1 cellular context compared by ENCODE assay signal in the genomic region with DNA sequence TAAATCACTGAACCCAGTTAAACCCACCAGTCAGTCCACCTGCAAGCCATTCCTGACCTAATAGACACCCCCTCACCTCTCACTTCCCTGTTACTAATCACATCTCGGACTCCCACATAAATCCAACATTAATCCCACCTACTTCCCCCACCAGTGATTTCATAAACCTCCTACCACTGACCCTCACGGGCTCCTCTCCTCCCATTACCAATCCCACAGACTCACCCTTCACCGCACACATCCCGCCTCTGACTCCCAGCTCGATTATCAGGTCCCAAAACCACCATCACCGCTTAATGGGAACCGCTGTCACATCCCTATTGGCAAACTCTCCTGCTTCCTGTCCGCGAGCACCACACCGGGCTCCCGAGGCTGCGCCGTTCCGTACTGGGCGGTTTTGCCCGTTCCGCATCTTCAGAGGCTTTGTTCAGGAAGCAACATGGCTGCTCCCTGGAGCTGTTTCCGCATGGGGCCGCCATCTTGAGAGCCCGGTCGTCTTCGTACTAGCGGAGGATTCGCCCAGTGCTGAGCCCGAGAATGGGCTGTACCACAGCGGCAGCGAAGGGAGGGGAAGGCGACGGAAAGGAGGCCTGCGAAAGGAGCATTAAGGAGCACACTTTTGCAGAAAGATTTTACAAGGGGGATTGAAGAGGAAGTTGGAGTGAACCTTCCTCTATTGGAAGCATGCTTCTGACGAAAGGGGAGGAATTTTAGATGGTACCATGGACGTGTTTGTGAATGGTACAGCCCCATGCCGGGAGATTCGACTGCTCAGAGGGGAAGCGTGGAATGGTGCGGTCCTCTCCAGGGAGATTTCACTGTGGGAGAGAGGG.
TF ChIP-seq lines count a peak whose summit lies in the region.

ZNF300 (minus strand) TSS at position 502 of the 833 bp plus-strand sequence. CDS start 1,825 bp downstream, outside the sequence.

TF ChIP-seq in HepG2, 621 proteins besides CTCF, POLR2A, EP300 and RAD21 (continued from another document and continues in another):
- TF ChIP-seq NFIB (CRISPR knock-in tag; IDR thresholded peaks at IDR 0.05; ENCODE audit: borderline replicate concordance) (no peak), FIP1L1 (IDR thresholded peaks at IDR 0.05; ENCODE audit: borderline replicate concordance, insufficient read depth, low read depth, low read length) (no peak), SETDB1 (CRISPR knock-in tag; IDR thresholded peaks at IDR 0.05; ENCODE audit: borderline replicate concordance) (no peak; the same call in 1 of the 2 replicates), ZNF160 (CRISPR knock-in tag; IDR thresholded peaks at IDR 0.05) (no peak; the same call in 1 of the 2 replicates), POLR2AphosphoS2 (IDR thresholded peaks at IDR 0.05; ENCODE audit: low read depth, low read length) (no peak), TP53 (CRISPR knock-in tag; conservative IDR thresholded peaks at IDR 0.05) (no peak), ARNTL (CRISPR knock-in tag; IDR thresholded peaks at IDR 0.05) (no peak), HOXA3 (CRISPR knock-in tag; IDR thresholded peaks at IDR 0.05) (peak; percentile 97), SP4 (CRISPR knock-in tag; IDR thresholded peaks at IDR 0.05) (no peak), KDM6A (CRISPR knock-in tag; IDR thresholded peaks at IDR 0.05; ENCODE audit: low read depth) (no peak), ATF1 (CRISPR knock-in tag; IDR thresholded peaks at IDR 0.05) (no peak; the same call in 1 of the 2 replicates), ZNF567 (CRISPR knock-in tag; IDR thresholded peaks at IDR 0.05; ENCODE audit: borderline replicate concordance) (no peak), TEAD3 (CRISPR knock-in tag; optimal IDR thresholded peaks at IDR 0.05; ENCODE audit: borderline replicate concordance) (peak; percentile 46), HDAC1 (CRISPR knock-in tag; IDR thresholded peaks at IDR 0.05) (0 out of 2 replicates have a peak, but pooled peaks have one; percentile 29), ZNF18 (CRISPR knock-in tag; IDR thresholded peaks at IDR 0.05; ENCODE audit: insufficient replicate concordance) (no peak), NBN (conservative IDR thresholded peaks at IDR 0.05) (no peak; the same call in 1 of the 2 replicates), ELF1 (CRISPR knock-in tag; IDR thresholded peaks at IDR 0.05) (peak; percentile 90), KDM5B (CRISPR knock-in tag; IDR thresholded peaks at IDR 0.05; ENCODE audit: borderline replicate concordance) (peak; percentile 78; the same call in 1 of the 2 replicates), MAZ (IDR thresholded peaks at IDR 0.05; ENCODE audit: borderline replicate concordance, low read depth, low read length) (no peak), MAZ (CRISPR knock-in tag; IDR thresholded peaks at IDR 0.05; ENCODE audit: low read depth) (peak; percentile 47; the same call in 1 of the 2 replicates), ZNF841 (CRISPR knock-in tag; IDR thresholded peaks at IDR 0.05; ENCODE audit: borderline replicate concordance) (no peak), ZSCAN5A (CRISPR knock-in tag; IDR thresholded peaks at IDR 0.05; ENCODE audit: borderline replicate concordance) (no peak), AGO2 (optimal IDR thresholded peaks at IDR 0.05; ENCODE audit: low read depth, low read length) (no peak), ZNF44 (CRISPR knock-in tag; IDR thresholded peaks at IDR 0.05) (no peak), TCF7L2 (IDR thresholded peaks at IDR 0.05; ENCODE audit: low read depth, low read length) (no peak), ZKSCAN1 (IDR thresholded peaks at IDR 0.05; ENCODE audit: low read length) (no peak), TRIM24 (CRISPR knock-in tag; IDR thresholded peaks at IDR 0.05) (no peak), ZNF703 (CRISPR knock-in tag; IDR thresholded peaks at IDR 0.05; ENCODE audit: borderline replicate concordance) (no peak), ZNF24 (IDR thresholded peaks at IDR 0.05) (no peak), ZNF225 (CRISPR knock-in tag; IDR thresholded peaks at IDR 0.05) (no peak), MTF2 (CRISPR knock-in tag; IDR thresholded peaks at IDR 0.05; ENCODE audit: borderline replicate concordance) (no peak), IKZF1 (IDR thresholded peaks at IDR 0.05) (no peak), KLF11 (CRISPR knock-in tag; IDR thresholded peaks at IDR 0.05) (no peak), ZFP36 (IDR thresholded peaks at IDR 0.05; ENCODE audit: borderline replicate concordance, low read depth, low read length, partially characterized antibody) (no peak), MAF1 (CRISPR knock-in tag; IDR thresholded peaks at IDR 0.05; ENCODE audit: borderline replicate concordance) (no peak), FOXA1 (IDR thresholded peaks at IDR 0.05) (no peak), FOXA1 (CRISPR knock-in tag; IDR thresholded peaks at IDR 0.05) (no peak), ZNF557 (CRISPR knock-in tag; IDR thresholded peaks at IDR 0.05) (no peak), MED8 (CRISPR knock-in tag; IDR thresholded peaks at IDR 0.05; ENCODE audit: insufficient replicate concordance) (no peak), SIN3A (IDR thresholded peaks at IDR 0.05; ENCODE audit: borderline replicate concordance, low read depth, low read length) (peak; percentile 82; the same call in 1 of the 2 replicates), TOE1 (CRISPR knock-in tag; IDR thresholded peaks at IDR 0.05) (no peak), ZNF331 (CRISPR knock-in tag; IDR thresholded peaks at IDR 0.05) (peak; percentile 70; the same call in 1 of the 2 replicates), ZNF432 (CRISPR knock-in tag; IDR thresholded peaks at IDR 0.05; ENCODE audit: borderline replicate concordance) (no peak), ZNF264 (CRISPR knock-in tag; IDR thresholded peaks at IDR 0.05) (no peak), DNMT1 (CRISPR knock-in tag; IDR thresholded peaks at IDR 0.05) (peak; percentile 14; the same call in 1 of the 2 replicates), MEF2D (CRISPR knock-in tag; IDR thresholded peaks at IDR 0.05) (no peak), PAWR (CRISPR knock-in tag; IDR thresholded peaks at IDR 0.05; ENCODE audit: borderline replicate concordance) (no peak), PREB (CRISPR knock-in tag; IDR thresholded peaks at IDR 0.05) (no peak), ZFP90 (CRISPR knock-in tag; IDR thresholded peaks at IDR 0.05; ENCODE audit: borderline replicate concordance) (no peak), ZNF644 (CRISPR knock-in tag; IDR thresholded peaks at IDR 0.05; ENCODE audit: low read depth) (peak; percentile 80), CREBL2 (CRISPR knock-in tag; IDR thresholded peaks at IDR 0.05; ENCODE audit: borderline replicate concordance) (no peak)
- TF ChIP-seq, protein P1, sequence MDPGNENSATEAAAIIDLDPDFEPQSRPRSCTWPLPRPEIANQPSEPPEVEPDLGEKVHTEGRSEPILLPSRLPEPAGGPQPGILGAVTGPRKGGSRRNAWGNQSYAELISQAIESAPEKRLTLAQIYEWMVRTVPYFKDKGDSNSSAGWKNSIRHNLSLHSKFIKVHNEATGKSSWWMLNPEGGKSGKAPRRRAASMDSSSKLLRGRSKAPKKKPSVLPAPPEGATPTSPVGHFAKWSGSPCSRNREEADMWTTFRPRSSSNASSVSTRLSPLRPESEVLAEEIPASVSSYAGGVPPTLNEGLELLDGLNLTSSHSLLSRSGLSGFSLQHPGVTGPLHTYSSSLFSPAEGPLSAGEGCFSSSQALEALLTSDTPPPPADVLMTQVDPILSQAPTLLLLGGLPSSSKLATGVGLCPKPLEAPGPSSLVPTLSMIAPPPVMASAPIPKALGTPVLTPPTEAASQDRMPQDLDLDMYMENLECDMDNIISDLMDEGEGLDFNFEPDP (CRISPR knock-in tag; conservative IDR thresholded peaks at IDR 0.05), result no peak
- TF ChIP-seq, protein P2, sequence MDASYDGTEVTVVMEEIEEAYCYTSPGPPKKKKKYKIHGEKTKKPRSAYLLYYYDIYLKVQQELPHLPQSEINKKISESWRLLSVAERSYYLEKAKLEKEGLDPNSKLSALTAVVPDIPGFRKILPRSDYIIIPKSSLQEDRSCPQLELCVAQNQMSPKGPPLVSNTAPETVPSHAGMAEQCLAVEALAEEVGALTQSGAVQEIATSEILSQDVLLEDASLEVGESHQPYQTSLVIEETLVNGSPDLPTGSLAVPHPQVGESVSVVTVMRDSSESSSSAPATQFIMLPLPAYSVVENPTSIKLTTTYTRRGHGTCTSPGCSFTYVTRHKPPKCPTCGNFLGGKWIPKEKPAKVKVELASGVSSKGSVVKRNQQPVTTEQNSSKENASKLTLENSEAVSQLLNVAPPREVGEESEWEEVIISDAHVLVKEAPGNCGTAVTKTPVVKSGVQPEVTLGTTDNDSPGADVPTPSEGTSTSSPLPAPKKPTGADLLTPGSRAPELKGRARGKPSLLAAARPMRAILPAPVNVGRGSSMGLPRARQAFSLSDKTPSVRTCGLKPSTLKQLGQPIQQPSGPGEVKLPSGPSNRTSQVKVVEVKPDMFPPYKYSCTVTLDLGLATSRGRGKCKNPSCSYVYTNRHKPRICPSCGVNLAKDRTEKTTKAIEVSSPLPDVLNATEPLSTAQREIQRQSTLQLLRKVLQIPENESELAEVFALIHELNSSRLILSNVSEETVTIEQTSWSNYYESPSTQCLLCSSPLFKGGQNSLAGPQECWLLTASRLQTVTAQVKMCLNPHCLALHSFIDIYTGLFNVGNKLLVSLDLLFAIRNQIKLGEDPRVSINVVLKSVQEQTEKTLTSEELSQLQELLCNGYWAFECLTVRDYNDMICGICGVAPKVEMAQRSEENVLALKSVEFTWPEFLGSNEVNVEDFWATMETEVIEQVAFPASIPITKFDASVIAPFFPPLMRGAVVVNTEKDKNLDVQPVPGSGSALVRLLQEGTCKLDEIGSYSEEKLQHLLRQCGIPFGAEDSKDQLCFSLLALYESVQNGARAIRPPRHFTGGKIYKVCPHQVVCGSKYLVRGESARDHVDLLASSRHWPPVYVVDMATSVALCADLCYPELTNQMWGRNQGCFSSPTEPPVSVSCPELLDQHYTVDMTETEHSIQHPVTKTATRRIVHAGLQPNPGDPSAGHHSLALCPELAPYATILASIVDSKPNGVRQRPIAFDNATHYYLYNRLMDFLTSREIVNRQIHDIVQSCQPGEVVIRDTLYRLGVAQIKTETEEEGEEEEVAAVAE (CRISPR knock-in tag; IDR thresholded peaks at IDR 0.05; ENCODE audit: borderline replicate concordance), result peak; percentile 47; the same call in 1 of the 2 replicates
- TF ChIP-seq, protein P3, sequence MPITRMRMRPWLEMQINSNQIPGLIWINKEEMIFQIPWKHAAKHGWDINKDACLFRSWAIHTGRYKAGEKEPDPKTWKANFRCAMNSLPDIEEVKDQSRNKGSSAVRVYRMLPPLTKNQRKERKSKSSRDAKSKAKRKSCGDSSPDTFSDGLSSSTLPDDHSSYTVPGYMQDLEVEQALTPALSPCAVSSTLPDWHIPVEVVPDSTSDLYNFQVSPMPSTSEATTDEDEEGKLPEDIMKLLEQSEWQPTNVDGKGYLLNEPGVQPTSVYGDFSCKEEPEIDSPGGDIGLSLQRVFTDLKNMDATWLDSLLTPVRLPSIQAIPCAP (CRISPR knock-in tag; IDR thresholded peaks at IDR 0.05; ENCODE audit: low read depth), result no peak
- TF ChIP-seq, protein P4, sequence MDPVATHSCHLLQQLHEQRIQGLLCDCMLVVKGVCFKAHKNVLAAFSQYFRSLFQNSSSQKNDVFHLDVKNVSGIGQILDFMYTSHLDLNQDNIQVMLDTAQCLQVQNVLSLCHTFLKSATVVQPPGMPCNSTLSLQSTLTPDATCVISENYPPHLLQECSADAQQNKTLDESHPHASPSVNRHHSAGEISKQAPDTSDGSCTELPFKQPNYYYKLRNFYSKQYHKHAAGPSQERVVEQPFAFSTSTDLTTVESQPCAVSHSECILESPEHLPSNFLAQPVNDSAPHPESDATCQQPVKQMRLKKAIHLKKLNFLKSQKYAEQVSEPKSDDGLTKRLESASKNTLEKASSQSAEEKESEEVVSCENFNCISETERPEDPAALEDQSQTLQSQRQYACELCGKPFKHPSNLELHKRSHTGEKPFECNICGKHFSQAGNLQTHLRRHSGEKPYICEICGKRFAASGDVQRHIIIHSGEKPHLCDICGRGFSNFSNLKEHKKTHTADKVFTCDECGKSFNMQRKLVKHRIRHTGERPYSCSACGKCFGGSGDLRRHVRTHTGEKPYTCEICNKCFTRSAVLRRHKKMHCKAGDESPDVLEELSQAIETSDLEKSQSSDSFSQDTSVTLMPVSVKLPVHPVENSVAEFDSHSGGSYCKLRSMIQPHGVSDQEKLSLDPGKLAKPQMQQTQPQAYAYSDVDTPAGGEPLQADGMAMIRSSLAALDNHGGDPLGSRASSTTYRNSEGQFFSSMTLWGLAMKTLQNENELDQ (CRISPR knock-in tag; IDR thresholded peaks at IDR 0.05; ENCODE audit: borderline replicate concordance), result no peak
